Comparison of ENCODE assay signal across 1 cellular context in genomic region chr3:186882881-186883685, GRCh38.
TF ChIP-seq lines count a peak whose summit lies in the region.

No MANE protein-coding gene starts in this region.

TF ChIP-seq in K562, 482 proteins besides CTCF, POLR2A, EP300 and RAD21 (continued from another document and continues in another):
- TF ChIP-seq FOXP4 (CRISPR knock-in tag; IDR thresholded peaks at IDR 0.05; ENCODE audit: borderline replicate concordance) (no peak), ZNF134 (CRISPR knock-in tag; conservative IDR thresholded peaks at IDR 0.05) (no peak), POLR2AphosphoS5 (IDR thresholded peaks at IDR 0.05; ENCODE audit: control insufficient read depth, insufficient read depth, low read depth, low read length) (no peak), MIER1 (IDR thresholded peaks at IDR 0.05; ENCODE audit: low read depth) (no peak), HDAC8 (tag; IDR thresholded peaks at IDR 0.05) (no peak), COPS2 (conservative IDR thresholded peaks at IDR 0.05) (no peak), ZNF224 (CRISPR knock-in tag; IDR thresholded peaks at IDR 0.05) (no peak), MTA3 (IDR thresholded peaks at IDR 0.05; ENCODE audit: borderline replicate concordance) (peak; percentile 42; the same call in 1 of the 2 replicates), CHD2 (IDR thresholded peaks at IDR 0.05; ENCODE audit: low read depth, low read length) (no peak), DLX4 (CRISPR knock-in tag; IDR thresholded peaks at IDR 0.05) (no peak), POU5F1 (IDR thresholded peaks at IDR 0.05; ENCODE audit: borderline replicate concordance, low read depth, low read length, partially characterized antibody) (no peak), MED1 (CRISPR knock-in tag; IDR thresholded peaks at IDR 0.05; ENCODE audit: borderline replicate concordance) (no peak), DDX20 (tag; IDR thresholded peaks at IDR 0.05; ENCODE audit: low read depth) (no peak), TAF7 (tag; IDR thresholded peaks at IDR 0.05) (0 out of 2 replicates have a peak, but pooled peaks have one; percentile 29), ZBTB8A (IDR thresholded peaks at IDR 0.05; ENCODE audit: partially characterized antibody) (no peak), BRCA1 (IDR thresholded peaks at IDR 0.05) (no peak), BRCA1 (CRISPR knock-in tag; IDR thresholded peaks at IDR 0.05) (no peak), PHF8 (IDR thresholded peaks at IDR 0.05; ENCODE audit: borderline replicate concordance, low read length) (no peak), ZNF707 (CRISPR knock-in tag; conservative IDR thresholded peaks at IDR 0.05) (no peak), ZNF12 (CRISPR knock-in tag; IDR thresholded peaks at IDR 0.05) (no peak), USF1 (CRISPR knock-in tag; IDR thresholded peaks at IDR 0.05) (no peak), MYNN (IDR thresholded peaks at IDR 0.05) (no peak), MYNN (CRISPR knock-in tag; IDR thresholded peaks at IDR 0.05) (no peak), BCLAF1 (IDR thresholded peaks at IDR 0.05; ENCODE audit: borderline replicate concordance in 1 of 2, control insufficient read depth in 1 of 2, low read depth in 2 of 2, low read length in 1 of 2) (no peak), U2AF2 (optimal IDR thresholded peaks at IDR 0.05; ENCODE audit: low read depth, low read length) (no peak), ZNF395 (CRISPR knock-in tag; IDR thresholded peaks at IDR 0.05) (no peak), MLX (CRISPR knock-in tag; conservative IDR thresholded peaks at IDR 0.05) (no peak), NEUROD1 (IDR thresholded peaks at IDR 0.05; ENCODE audit: borderline replicate concordance, low read depth, low read length, partially characterized antibody) (peak; percentile 74), HDGF (IDR thresholded peaks at IDR 0.05) (no peak), ZNF318 (IDR thresholded peaks at IDR 0.05; ENCODE audit: borderline replicate concordance in 1 of 2, low read depth in 1 of 2) (peak in 1 of 2 experiments; percentile 16; a peak in 1 of 4 replicates), NRF1 (conservative IDR thresholded peaks at IDR 0.05 in 1 of 2, IDR thresholded peaks at IDR 0.05 in 1 of 2) (peak; percentile 61 to 64), EHMT2 (IDR thresholded peaks at IDR 0.05) (no peak), POLR3A (IDR thresholded peaks at IDR 0.05; ENCODE audit: borderline replicate concordance, extremely low read depth, insufficient read depth, insufficient read length) (no peak)
